Comparison of ENCODE assay signal across 16 cellular contexts in the genomic region with DNA sequence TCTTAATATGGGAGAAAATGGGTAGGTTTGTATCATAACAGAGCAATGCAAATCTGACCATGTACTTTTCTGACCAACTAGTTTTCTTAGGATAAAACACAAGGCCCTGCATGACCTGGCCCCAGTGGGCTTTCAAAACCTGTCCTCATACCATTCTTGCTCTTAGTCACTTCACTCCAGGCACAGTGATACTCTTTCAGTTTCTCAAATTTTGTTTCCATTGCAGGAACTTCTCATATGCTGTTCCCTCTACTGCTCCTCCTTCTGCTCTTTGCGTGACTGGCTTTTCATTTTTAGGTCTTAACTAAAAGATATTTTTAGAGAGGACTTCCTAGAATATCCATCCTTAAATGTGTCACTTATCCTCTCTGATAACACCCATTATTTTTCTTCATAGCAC.
DNase-seq lines count a peak whose midpoint lies in the region; ATAC-seq and TF ChIP-seq lines count a peak whose summit lies in the region.
"Had no signal": no experiment of that assay in that cellular context is flagged by ENCODE, and none has a peak within 500 bp of the region (broad histone marks: within the 10 kb centered on the region; RNA-seq: fewer than 3 reads in every experiment).

No MANE protein-coding gene starts in this region.

- no TSS peak for BruUV-seq in Caco-2 (replicated peaks; lab: Mats Ljungman, UMichigan)

- H3K4me3 ChIP-seq in Caco-2 (ENCODE audit: low read depth, low read length) = no peak overlapping the region
- no peak overlapping the region for H3K4me3 ChIP-seq in effector memory CD4-positive, alpha-beta T cell (ENCODE audit: insufficient read depth, low read depth, low read length, poor library complexity, severe bottlenecking)
- H3K4me3 ChIP-seq: GM23338 had no signal

- H3K27me3 ChIP-seq in Caco-2 (replicated peaks; ENCODE audit: control insufficient read depth, insufficient read depth, low read length) = no peaks in the 10 kb centered on the region
- no peaks in the 10 kb centered on the region for H3K27me3 ChIP-seq in effector memory CD4-positive, alpha-beta T cell (replicated peaks; ENCODE audit: control insufficient read depth, insufficient read depth, low read length, poor library complexity, severe bottlenecking)

- ATAC-seq in GM21529 (IDR thresholded peaks at IDR 0.05; ENCODE audit: unreplicated experiment) (peak; percentile 94), HG03103 (IDR thresholded peaks at IDR 0.05; ENCODE audit: low read depth, unreplicated experiment) (peak; percentile 81)
- ATAC-seq in stimulated activated memory B cell treated with anti-CD40 and anti-IgM and Interleukin-4, amounts not matched to agents 10 μg/mL and 1 μg/mL and 100 μg/mL, for 72 hours = peak; percentile 85
- ATAC-seq: GM23338, right cardiac atrium had no signal

- no peaks in the 10 kb centered on the region for H3K4me1 ChIP-seq in Caco-2
- H3K4me1 ChIP-seq in effector memory CD4-positive, alpha-beta T cell (ENCODE audit: control insufficient read depth, insufficient read depth, low read length, poor library complexity, severe bottlenecking) = no peaks in the 10 kb centered on the region

- no peaks in the 10 kb centered on the region for H3K36me3 ChIP-seq in Caco-2 (ENCODE audit: control insufficient read depth, insufficient read depth, low read length)
- no peaks in the 10 kb centered on the region for H3K36me3 ChIP-seq in effector memory CD4-positive, alpha-beta T cell (ENCODE audit: control insufficient read depth, insufficient read depth, low read length)

- TF ChIP-seq CTCF in Caco-2 (IDR thresholded peaks at IDR 0.05; ENCODE audit: insufficient read depth in 1 of 2, low read depth in 1 of 2, low read length in 1 of 2, severe bottlenecking in 1 of 2, unreplicated experiment in 1 of 2) = no peak

- no peak overlapping the region for H3K27ac Mint-ChIP-seq in activated CD4-positive, alpha-beta memory T cell treated with anti-CD3 and anti-CD28 coated beads for 36 hours
- H3K27ac Mint-ChIP-seq in activated CD4-positive, alpha-beta memory T cell treated with anti-CD3 and anti-CD28 coated beads, Interleukin-2, amount 10 ng/mL, durations not matched to agents 7 days and 5 days = no peak overlapping the region
- peak overlapping the region; percentile 31 for H3K27ac Mint-ChIP-seq in stimulated activated memory B cell treated with anti-CD40 and anti-IgM and Interleukin-4, amounts not matched to agents 10 μg/mL and 1 μg/mL and 100 μg/mL, for 72 hours
- H3K27ac Mint-ChIP-seq in Caco-2 (ENCODE audit: unreplicated experiment) = no peak overlapping the region
- H3K27ac Mint-ChIP-seq: GM23338 had no signal

- H3K9me3 ChIP-seq in Caco-2 = no peaks in the 10 kb centered on the region
- H3K9me3 ChIP-seq in effector memory CD4-positive, alpha-beta T cell (ENCODE audit: control insufficient read depth, low read length) = no peaks in the 10 kb centered on the region
- H3K9me3 ChIP-seq: SK-N-SH had no signal

- CTCF ChIA-PET in activated CD4-positive, alpha-beta memory T cell treated with anti-CD3 and anti-CD28 coated beads for 36 hours (lab: Charles Lee) = no interaction called here
- CTCF ChIA-PET in activated CD4-positive, alpha-beta memory T cell treated with anti-CD3 and anti-CD28 coated beads, Interleukin-2, amount 10 ng/mL, durations not matched to agents 7 days and 5 days (lab: Charles Lee) = no interaction called here
- CTCF ChIA-PET in Caco-2 (lab: Charles Lee) = no interaction called here

- POLR2A ChIA-PET in activated CD4-positive, alpha-beta memory T cell treated with anti-CD3 and anti-CD28 coated beads for 36 hours (lab: Charles Lee) = no interaction called here
- POLR2A ChIA-PET in activated CD4-positive, alpha-beta memory T cell treated with anti-CD3 and anti-CD28 coated beads, Interleukin-2, amount 10 ng/mL, durations not matched to agents 7 days and 5 days (lab: Charles Lee) = no interaction called here
- POLR2A ChIA-PET in Caco-2 (lab: Charles Lee) = no interaction called here

- H3K27me3 Mint-ChIP-seq in activated CD4-positive, alpha-beta memory T cell treated with anti-CD3 and anti-CD28 coated beads for 36 hours = no peaks in the 10 kb centered on the region
- no peaks in the 10 kb centered on the region for H3K27me3 Mint-ChIP-seq in activated CD4-positive, alpha-beta memory T cell treated with anti-CD3 and anti-CD28 coated beads, Interleukin-2, amount 10 ng/mL, durations not matched to agents 7 days and 5 days
- no peaks in the 10 kb centered on the region for H3K27me3 Mint-ChIP-seq in stimulated activated memory B cell treated with anti-CD40 and anti-IgM and Interleukin-4, amounts not matched to agents 10 μg/mL and 1 μg/mL and 100 μg/mL, for 72 hours
- H3K27me3 Mint-ChIP-seq in Caco-2 (ENCODE audit: insufficient read depth, unreplicated experiment) = no peaks in the 10 kb centered on the region

- H3K4me1 Mint-ChIP-seq in activated CD4-positive, alpha-beta memory T cell treated with anti-CD3 and anti-CD28 coated beads for 36 hours (ENCODE audit: low read depth) = peaks cover 9% of the 10 kb centered on the region
- peaks cover 9% of the 10 kb centered on the region for H3K4me1 Mint-ChIP-seq in activated CD4-positive, alpha-beta memory T cell treated with anti-CD3 and anti-CD28 coated beads, Interleukin-2, amount 10 ng/mL, durations not matched to agents 7 days and 5 days
- peaks cover 5% of the 10 kb centered on the region for H3K4me1 Mint-ChIP-seq in stimulated activated memory B cell treated with anti-CD40 and anti-IgM and Interleukin-4, amounts not matched to agents 10 μg/mL and 1 μg/mL and 100 μg/mL, for 72 hours
- H3K4me1 Mint-ChIP-seq in Caco-2 (ENCODE audit: low read depth, unreplicated experiment) = no peaks in the 10 kb centered on the region

- intact Hi-C loops in activated CD4-positive, alpha-beta memory T cell treated with anti-CD3 and anti-CD28 coated beads for 36 hours (cut with micrococcal nuclease) = no loop called here
- intact Hi-C loops in Caco-2 (cut with micrococcal nuclease; ENCODE audit: unreplicated experiment) = no loop called here

- H3K4me3 Mint-ChIP-seq in activated CD4-positive, alpha-beta memory T cell treated with anti-CD3 and anti-CD28 coated beads for 36 hours = no peak overlapping the region
- no peak overlapping the region for H3K4me3 Mint-ChIP-seq in activated CD4-positive, alpha-beta memory T cell treated with anti-CD3 and anti-CD28 coated beads, Interleukin-2, amount 10 ng/mL, durations not matched to agents 7 days and 5 days
- no peak overlapping the region for H3K4me3 Mint-ChIP-seq in stimulated activated memory B cell treated with anti-CD40 and anti-IgM and Interleukin-4, amounts not matched to agents 10 μg/mL and 1 μg/mL and 100 μg/mL, for 72 hours
- H3K4me3 Mint-ChIP-seq in Caco-2 (ENCODE audit: unreplicated experiment) = no peak overlapping the region
- H3K4me3 Mint-ChIP-seq: GM23338 had no signal

- DNase-seq in activated CD4-positive, alpha-beta memory T cell treated with anti-CD3 and anti-CD28 coated beads for 36 hours = peak; percentile 13
- no peak for DNase-seq in activated CD4-positive, alpha-beta memory T cell treated with anti-CD3 and anti-CD28 coated beads, Interleukin-2, amount 10 ng/mL, durations not matched to agents 7 days and 5 days
- DNase-seq in Caco-2 (no peak), GOT3 (lab: John Stamatoyannopoulos, UW) (no peak)
- DNase-seq in effector memory CD4-positive, alpha-beta T cell = no peak
- DNase-seq: activated CD4-positive, alpha-beta T cell treated with anti-CD3 and anti-CD28 coated beads for 1 hour; anterior cingulate cortex; hippocampal formation; KG1; NCI-H510A treated with DMSO at 0.1 percent for 48 hours; right cardiac atrium; SK-N-SH had no signal

- H3K27ac ChIP-seq in effector memory CD4-positive, alpha-beta T cell (ENCODE audit: insufficient read depth, low read length, poor library complexity, severe bottlenecking) = no peak overlapping the region

- no peaks in the 10 kb centered on the region for H3K36me3 Mint-ChIP-seq in activated CD4-positive, alpha-beta memory T cell treated with anti-CD3 and anti-CD28 coated beads for 36 hours
- no peaks in the 10 kb centered on the region for H3K36me3 Mint-ChIP-seq in activated CD4-positive, alpha-beta memory T cell treated with anti-CD3 and anti-CD28 coated beads, Interleukin-2, amount 10 ng/mL, durations not matched to agents 7 days and 5 days (ENCODE audit: low read depth)
- H3K36me3 Mint-ChIP-seq in stimulated activated memory B cell treated with anti-CD40 and anti-IgM and Interleukin-4, amounts not matched to agents 10 μg/mL and 1 μg/mL and 100 μg/mL, for 72 hours = no peaks in the 10 kb centered on the region
- H3K36me3 Mint-ChIP-seq in Caco-2 (ENCODE audit: insufficient read depth, unreplicated experiment) = no peaks in the 10 kb centered on the region

- H3K9me3 Mint-ChIP-seq in activated CD4-positive, alpha-beta memory T cell treated with anti-CD3 and anti-CD28 coated beads for 36 hours = no peaks in the 10 kb centered on the region
- no peaks in the 10 kb centered on the region for H3K9me3 Mint-ChIP-seq in activated CD4-positive, alpha-beta memory T cell treated with anti-CD3 and anti-CD28 coated beads, Interleukin-2, amount 10 ng/mL, durations not matched to agents 7 days and 5 days
- no peaks in the 10 kb centered on the region for H3K9me3 Mint-ChIP-seq in stimulated activated memory B cell treated with anti-CD40 and anti-IgM and Interleukin-4, amounts not matched to agents 10 μg/mL and 1 μg/mL and 100 μg/mL, for 72 hours
- no peaks in the 10 kb centered on the region for H3K9me3 Mint-ChIP-seq in Caco-2 (ENCODE audit: unreplicated experiment)
- H3K9me3 Mint-ChIP-seq: GM23338 had no signal
